ENCODE assay signal across 8 cellular contexts in genomic region chr4:119454491-119455270, GRCh38.
A peak's percentile ranks its signal among the peaks of the same experiment; 100 is the strongest.
DNase-seq lines count a peak whose midpoint lies in the region; ATAC-seq, FAIRE-seq and TF ChIP-seq lines count a peak whose summit lies in the region.
"Not testable (repeated sequence)": the region's sequence is repeated elsewhere in the genome, so short reads cannot be mapped to it uniquely, and the experiment has no call there.

No MANE protein-coding gene starts in this region.

- TF ChIP-seq CTCF in adrenal gland (IDR thresholded peaks at IDR 0.05) = peak in 3 of 6 experiments; percentile 9 to 40 (median 14)
- TF ChIP-seq CTCF in heart left ventricle (IDR thresholded peaks at IDR 0.05) = peak in 2 of 12 donors; percentile 27 to 28
- TF ChIP-seq CTCF in type B pancreatic cell (conservative IDR thresholded peaks at IDR 0.05) = peak; percentile 26

- H3K27ac Mint-ChIP-seq in type B pancreatic cell = peak overlapping the region; percentile 99

- H3K9me3 ChIP-seq in adrenal gland (replicated peaks in 1 of 3); heart left ventricle: not testable (repeated sequence)

- H3K27me3 ChIP-seq in adrenal gland, heart left ventricle: not testable (repeated sequence)

- not testable (repeated sequence) for H3K4me1 Mint-ChIP-seq in type B pancreatic cell (ENCODE audit: unreplicated experiment)

- H3K36me3 Mint-ChIP-seq in type B pancreatic cell = not testable (repeated sequence)

- peak overlapping the region; percentile 95 for H3K4me3 Mint-ChIP-seq in type B pancreatic cell

- intact Hi-C loops in adrenal gland (cut with DNase I); heart left ventricle (cut with DNase I): not testable (repeated sequence)

- ATAC-seq in HG02798 (IDR thresholded peaks at IDR 0.05; ENCODE audit: poor library complexity, unreplicated experiment) = peak; percentile 100
- ATAC-seq in heart left ventricle = peak; percentile 100

- H3K9me3 Mint-ChIP-seq in type B pancreatic cell = not testable (repeated sequence)

- 0 to 1% (median 0%) methylated on average over 30 to 79 of the region's 80 CpGs for WGBS in adrenal gland, 4 donors
- WGBS in heart left ventricle, 4 donors = 0% methylated on average over 5 to 80 of the region's 80 CpGs

- peak overlapping the region; percentile 85 to 96 (median 89) for H3K27ac ChIP-seq in adrenal gland
- peak overlapping the region; percentile 83 to 98 (median 90) for H3K27ac ChIP-seq in heart left ventricle

- not testable (repeated sequence) for H3K4me1 ChIP-seq in adrenal gland (replicated peaks in 1 of 2)
- peaks cover 0 to 12% (median 0%) of the 10 kb centered on the region in 12 donors for H3K4me1 ChIP-seq in heart left ventricle

- H3K4me3 ChIP-seq in adrenal gland (peak overlapping the region in 3 of 4 donors; percentile 56 to 86 (median 73)), heart left ventricle (peak overlapping the region; percentile 52 to 95 (median 78))

- peak; percentile 23; the same call in 1 of the 2 replicates for TF ChIP-seq POLR2A in GM12891 (IDR thresholded peaks at IDR 0.05; ENCODE audit: low read depth, low read length)
- peak; percentile 64 to 79 for TF ChIP-seq POLR2A in adrenal gland (IDR thresholded peaks at IDR 0.05)
- peak; percentile 39 to 84 for TF ChIP-seq POLR2A in heart left ventricle (IDR thresholded peaks at IDR 0.05)

- not testable (repeated sequence) for H3K27me3 Mint-ChIP-seq in type B pancreatic cell

- FAIRE-seq in GM12891 (lab: Jason Lieb, UNC) = peak; percentile 78

- H3K36me3 ChIP-seq in adrenal gland (replicated peaks in 1 of 2); heart left ventricle: not testable (repeated sequence)

- DNase-seq in GM12891 (ENCODE audit: insufficient read length, low spot score) = peak; percentile 76
- DNase-seq in NCI-H1417 treated with DMSO at 0.1 percent for 48 hours (lab: John Stamatoyannopoulos, UW) = peak; percentile 55
- peak; percentile 63 to 72 for DNase-seq in SW 1271 (lab: John Stamatoyannopoulos, UW)
- peak; percentile 94 to 98 (median 96) for DNase-seq in adrenal gland
- DNase-seq in heart left ventricle = peak; percentile 94 to 98 (median 96)
- DNase-seq in pons (ENCODE audit: low spot score) = peak; percentile 94
- peak; percentile 92 for DNase-seq in type B pancreatic cell (ENCODE audit: extremely low spot score, unreplicated experiment)

TF ChIP-seq in GM12891, 5 proteins besides CTCF, POLR2A, EP300 and RAD21:
- TF ChIP-seq TAF1 (IDR thresholded peaks at IDR 0.05; ENCODE audit: low read depth, low read length) = peak; percentile 56

Comparison
In these comparisons a context has a peak if more than half of its experiments do, and no peak if none do; other contexts are left out.
1. Peak in every context shown above with its lines: DNase-seq, ATAC-seq, H3K4me3 ChIP-seq and H3K27ac ChIP-seq.